ENCODE assay signal across 16 cellular contexts in the genomic region with DNA sequence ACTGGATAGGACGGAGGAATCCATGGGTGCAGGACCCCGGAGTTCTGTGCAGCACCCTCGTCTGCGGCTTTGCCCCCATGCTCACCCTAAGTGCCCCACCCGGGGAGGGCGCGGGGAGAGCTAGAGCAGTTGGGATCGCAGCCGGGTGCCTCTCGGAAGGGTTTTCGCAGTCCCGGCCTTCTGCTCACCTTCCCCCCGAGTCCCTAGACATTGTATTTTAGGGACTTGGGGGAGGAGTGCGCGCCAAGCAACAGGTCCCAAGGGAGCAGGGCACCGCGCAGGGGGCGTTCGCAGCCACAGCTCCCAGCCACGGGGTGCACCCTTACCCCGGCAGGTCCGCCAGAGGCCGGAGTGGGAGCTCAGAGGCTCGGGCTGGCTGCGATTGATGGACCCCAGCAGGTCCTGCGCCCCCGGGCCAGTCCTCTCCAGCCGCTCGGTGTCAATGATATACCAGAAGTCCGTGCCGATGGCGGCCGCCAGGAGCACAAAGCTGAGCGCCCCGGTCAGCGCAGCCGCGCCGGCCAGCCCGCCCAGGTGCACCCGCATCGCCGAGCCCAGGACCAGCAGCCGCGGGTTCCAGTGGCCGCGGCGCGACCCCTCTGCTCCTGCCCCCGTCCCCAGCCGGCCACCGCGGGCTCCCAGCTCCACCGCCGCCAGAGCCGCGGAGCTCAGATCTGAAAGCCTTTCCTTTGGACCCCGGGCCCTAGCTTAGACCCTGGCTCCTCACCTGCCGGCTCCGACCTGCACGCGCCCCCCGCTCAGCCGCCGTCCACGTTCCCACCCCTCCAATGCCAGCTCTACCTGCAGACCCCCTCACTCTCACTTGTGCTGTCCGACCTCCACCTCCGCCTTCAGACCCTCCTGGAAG. TPM values are rescaled to one million over a fixed set of nuclear protein-coding genes. Genes with fewer than 3 reads are reported as not detected.
DNase-seq lines count a peak whose midpoint lies in the region; ATAC-seq and TF ChIP-seq lines count a peak whose summit lies in the region.
"Had no signal": no experiment of that assay in that cellular context is flagged by ENCODE, and none has a peak within 500 bp of the region (broad histone marks: within the 10 kb centered on the region; RNA-seq: fewer than 3 reads in every experiment).

No MANE protein-coding gene starts in this region.

- H3K18ac ChIP-seq in mesendoderm (ENCODE audit: low read length), result no peak overlapping the region

- DNase-seq in heart right ventricle, result no peak
- no peak for DNase-seq in Right ventricle myocardium superior
- DNase-seq in dorsolateral prefrontal cortex, result no peak
- no peak for DNase-seq in mesendoderm
- DNase-seq in aorta, result no peak
- no peak for DNase-seq in activated CD4-positive, alpha-beta memory T cell treated with anti-CD3 and anti-CD28 coated beads, Interleukin-2, amount 10 ng/mL, durations not matched to agents 7 days and 5 days
- DNase-seq in stimulated activated CD4-positive, alpha-beta T cell treated with anti-CD3 and anti-CD28 coated beads, Interleukin-4, amount 100 ng/mL, for 1 hour, result no peak
- no peak for DNase-seq in HuH-7.5 (ENCODE audit: low spot score)
- DNase-seq: activated CD4-positive, alpha-beta T cell treated with anti-CD3 and anti-CD28 coated beads for 1 hour; activated T-cell treated with anti-CD3 and anti-CD28 coated beads, Interleukin-2, amount 50 U/mL, for 48 hours; DMS79 treated with DMSO at 0.1 percent for 48 hours; HCEC 1CT; islet precursor cell; naive thymus-derived CD8-positive, alpha-beta T cell; NCI-H187 treated with DMSO at 0.1 percent for 48 hours had no signal

- no peaks in the 10 kb centered on the region for H3K9me3 Mint-ChIP-seq in activated CD4-positive, alpha-beta memory T cell treated with anti-CD3 and anti-CD28 coated beads, Interleukin-2, amount 10 ng/mL, durations not matched to agents 7 days and 5 days

- 1 to 2% methylated on average over 41 to 68 of the region's 68 CpGs for WGBS in heart right ventricle, 2 donors
- WGBS in mesendoderm (ENCODE audit: extremely low coverage, insufficient coverage, low lambda C conversion rate), result no CpG with 5 or more reads among the region's 68 CpGs
- WGBS in aorta, 2 donors, result 1 to 2% methylated on average over 54 to 68 of the region's 68 CpGs

- CTCF ChIA-PET in activated CD4-positive, alpha-beta memory T cell treated with anti-CD3 and anti-CD28 coated beads, Interleukin-2, amount 10 ng/mL, durations not matched to agents 7 days and 5 days (lab: Charles Lee), result no interaction called here

- H3K4me1 ChIP-seq in heart right ventricle (peaks cover 0 to 16% (median 6%) of the 10 kb centered on the region in 9 donors), mesendoderm (ENCODE audit: control insufficient read depth, low read depth, low read length) (no peaks in the 10 kb centered on the region), aorta (ENCODE audit: control insufficient read depth in 1 of 2, insufficient read depth in 2 of 2, low read length in 2 of 2) (no peaks in the 10 kb centered on the region)

- POLR2A ChIA-PET in activated CD4-positive, alpha-beta memory T cell treated with anti-CD3 and anti-CD28 coated beads, Interleukin-2, amount 10 ng/mL, durations not matched to agents 7 days and 5 days (lab: Charles Lee), result no interaction called here

- H3K23ac ChIP-seq in mesendoderm (ENCODE audit: low read length), result no peak overlapping the region

- H3K27ac ChIP-seq in heart right ventricle (no peak overlapping the region), dorsolateral prefrontal cortex (no peak overlapping the region), mesendoderm (ENCODE audit: low read depth, low read length) (no peak overlapping the region), aorta (ENCODE audit: low read depth in 1 of 2, low read length in 2 of 2) (no peak overlapping the region)

- H4K8ac ChIP-seq in mesendoderm (ENCODE audit: low read depth, low read length), result no peak overlapping the region

- peak overlapping the region in 8 of 10 donors; percentile 7 to 41 (median 32) for H3K4me3 ChIP-seq in heart right ventricle
- H3K4me3 ChIP-seq in dorsolateral prefrontal cortex, result peak overlapping the region in 55 of 59 donors; percentile 10 to 61 (median 40)
- H3K4me3 ChIP-seq in mesendoderm (ENCODE audit: low read length), result no peak overlapping the region
- H3K4me3 ChIP-seq in aorta (ENCODE audit: low read length in 2 of 2), result peak overlapping the region; percentile 0 to 5

- no peak overlapping the region for H3K4ac ChIP-seq in mesendoderm (ENCODE audit: low read depth, low read length)

- H3K4me2 ChIP-seq in mesendoderm (ENCODE audit: low read length), result peak overlapping the region; percentile 61

- H3K36me3 ChIP-seq in heart right ventricle (no peaks in the 10 kb centered on the region), mesendoderm (ENCODE audit: control insufficient read depth, insufficient read depth, low read length) (no peaks in the 10 kb centered on the region), aorta (ENCODE audit: control insufficient read depth in 1 of 2, insufficient read depth in 2 of 2, low read length in 1 of 2) (no peaks in the 10 kb centered on the region)

- peaks cover 3% of the 10 kb centered on the region for H3K36me3 Mint-ChIP-seq in activated CD4-positive, alpha-beta memory T cell treated with anti-CD3 and anti-CD28 coated beads, Interleukin-2, amount 10 ng/mL, durations not matched to agents 7 days and 5 days (ENCODE audit: low read depth)
- H3K36me3 Mint-ChIP-seq: naive thymus-derived CD8-positive, alpha-beta T cell had no signal

- no peaks in the 10 kb centered on the region for H3K79me1 ChIP-seq in mesendoderm (ENCODE audit: low read length)

- H2BK120ac ChIP-seq in mesendoderm (ENCODE audit: low read depth, low read length), result no peak overlapping the region

- H4K5ac ChIP-seq in mesendoderm (ENCODE audit: low read length), result no peak overlapping the region

- H3K27me3 ChIP-seq in heart right ventricle, result peaks cover 12 to 68% (median 62%) of the 10 kb centered on the region in 7 donors
- peaks cover 0 to 56% (median 35%) of the 10 kb centered on the region in 45 donors for H3K27me3 ChIP-seq in dorsolateral prefrontal cortex
- peaks cover 23% of the 10 kb centered on the region for H3K27me3 ChIP-seq in mesendoderm (ENCODE audit: insufficient read depth, low read length, poor library complexity)
- no peaks in the 10 kb centered on the region for H3K27me3 ChIP-seq in aorta (ENCODE audit: control insufficient read depth in 1 of 2, insufficient read depth in 2 of 2, low read length in 1 of 2)

- H3K9ac ChIP-seq in mesendoderm (ENCODE audit: low read length), result peak overlapping the region; percentile 19

- H3K4me3 Mint-ChIP-seq in activated CD4-positive, alpha-beta memory T cell treated with anti-CD3 and anti-CD28 coated beads, Interleukin-2, amount 10 ng/mL, durations not matched to agents 7 days and 5 days, result no peak overlapping the region

- H2BK15ac ChIP-seq in mesendoderm (replicated peaks; ENCODE audit: low read depth), result no peak overlapping the region

- TF ChIP-seq CTCF in heart right ventricle (IDR thresholded peaks at IDR 0.05) (no peak), dorsolateral prefrontal cortex (IDR thresholded peaks at IDR 0.05 in 54 of 56, conservative IDR thresholded peaks at IDR 0.05 in 2 of 56; ENCODE audit: low read depth in 1 of 56, partially characterized antibody in 56 of 56) (no peak)

- no peak overlapping the region for H3K56ac ChIP-seq in mesendoderm (ENCODE audit: low read length)

- no peak overlapping the region for H2AK5ac ChIP-seq in mesendoderm (ENCODE audit: low read length)

- no peak overlapping the region for H3K27ac Mint-ChIP-seq in activated CD4-positive, alpha-beta memory T cell treated with anti-CD3 and anti-CD28 coated beads, Interleukin-2, amount 10 ng/mL, durations not matched to agents 7 days and 5 days
- H3K27ac Mint-ChIP-seq: naive thymus-derived CD8-positive, alpha-beta T cell had no signal

- H3K4me1 Mint-ChIP-seq in activated CD4-positive, alpha-beta memory T cell treated with anti-CD3 and anti-CD28 coated beads, Interleukin-2, amount 10 ng/mL, durations not matched to agents 7 days and 5 days, result no peaks in the 10 kb centered on the region

- no peaks in the 10 kb centered on the region for H3K9me3 ChIP-seq in heart right ventricle
- no peaks in the 10 kb centered on the region for H3K9me3 ChIP-seq in aorta (ENCODE audit: control insufficient read depth, low read length)

- no peak overlapping the region for H2BK5ac ChIP-seq in mesendoderm (ENCODE audit: low read length)

- peaks cover 27% of the 10 kb centered on the region for H3K27me3 Mint-ChIP-seq in activated CD4-positive, alpha-beta memory T cell treated with anti-CD3 and anti-CD28 coated beads, Interleukin-2, amount 10 ng/mL, durations not matched to agents 7 days and 5 days

- intact Hi-C loops in heart right ventricle (cut with DNase I), result no loop called here
- intact Hi-C loops in Right ventricle myocardium superior (cut with DNase I), result no loop called here
- intact Hi-C loops in dorsolateral prefrontal cortex (cut with DNase I), result no loop called here
- intact Hi-C loops in aorta (cut with DNase I), result no loop called here

- no peaks in the 10 kb centered on the region for H3K79me2 ChIP-seq in mesendoderm (ENCODE audit: control insufficient read depth, insufficient read depth, low read length)

- ATAC-seq in heart right ventricle (peak in 2 of 8 donors; percentile 18 to 19), Right ventricle myocardium superior (ENCODE audit: poor library complexity) (no peak), aorta (ENCODE audit: low FRiP score) (no peak)

RNA-seq across cellular contexts. Expression of a gene that starts 0.8 kb away (rescaled TPM):
- total RNA-seq in heart right ventricle, result under 1 TPM in 2 of 10 donors, not detected in 8; 0.34 to 0.37 TPM
- not detected for polyA plus RNA-seq in heart right ventricle
- total RNA-seq in Right ventricle myocardium superior, result not detected
- total RNA-seq in dorsolateral prefrontal cortex, result 1 to 10 TPM in 9 of 120 experiments, under 1 TPM in 3, not detected in 108; 0.64 to 1.8 (median 1.2) TPM
- 0.04 TPM for polyA plus RNA-seq in mesendoderm (2013, experiment 1 of 2)
- polyA plus RNA-seq in mesendoderm (2013, experiment 2 of 2), result not detected
- not detected for total RNA-seq in aorta
- not detected for polyA plus RNA-seq in aorta
- not detected for total RNA-seq in activated CD4-positive, alpha-beta memory T cell treated with anti-CD3 and anti-CD28 coated beads, Interleukin-2, amount 10 ng/mL, durations not matched to agents 7 days and 5 days
- total RNA-seq: epithelial cell of proximal tubule; naive thymus-derived CD8-positive, alpha-beta T cell had no signal
- polyA plus RNA-seq: naive thymus-derived CD8-positive, alpha-beta T cell had no signal

RNA-seq across cellular contexts. Expression of a gene that starts 32.0 kb away (rescaled TPM):
- 10 to 100 TPM; 23.5 to 36.4 (median 32.9) TPM for total RNA-seq in heart right ventricle
- 10 to 100 TPM; 53.3 to 64.5 TPM for polyA plus RNA-seq in heart right ventricle
- 21.0 TPM for total RNA-seq in Right ventricle myocardium superior
- 10 to 100 TPM; 22.8 to 59.0 (median 39.5) TPM for total RNA-seq in dorsolateral prefrontal cortex
- polyA plus RNA-seq in mesendoderm (2013, experiment 1 of 2), result 28.0 TPM
- 26.5 TPM for polyA plus RNA-seq in mesendoderm (2013, experiment 2 of 2)
- total RNA-seq in aorta, result 10 to 100 TPM; 39.6 to 42.8 TPM
- polyA plus RNA-seq in aorta, result 10 to 100 TPM; 41.7 to 49.7 TPM
- total RNA-seq in activated CD4-positive, alpha-beta memory T cell treated with anti-CD3 and anti-CD28 coated beads, Interleukin-2, amount 10 ng/mL, durations not matched to agents 7 days and 5 days, result 10 to 100 TPM; 25.7 to 27.6 TPM
